In the genomic region with DNA sequence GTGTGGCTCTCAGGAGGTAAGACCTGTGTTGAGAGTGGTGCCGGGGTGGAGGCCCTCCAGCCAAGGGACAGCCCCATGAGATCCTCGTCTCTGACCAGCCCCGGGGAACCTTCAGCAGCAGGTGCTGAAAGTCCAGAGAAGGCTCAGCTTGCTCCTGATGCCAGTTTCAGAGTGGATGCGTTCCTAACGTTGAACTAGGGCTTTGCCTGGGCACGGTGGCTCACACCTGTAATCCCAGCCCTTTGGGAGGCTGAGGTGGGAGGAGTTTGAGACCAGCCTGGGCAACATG, we compare ENCODE assay signal across 20 cellular contexts. TPM values are rescaled to one million over a fixed set of nuclear protein-coding genes. Genes with fewer than 3 reads are reported as not detected.
DNase-seq lines count a peak whose midpoint lies in the region; ATAC-seq and TF ChIP-seq lines count a peak whose summit lies in the region.
"Had no signal": no experiment of that assay in that cellular context is flagged by ENCODE, and none has a peak within 500 bp of the region (broad histone marks: within the 10 kb centered on the region; RNA-seq: fewer than 3 reads in every experiment).

No MANE protein-coding gene starts in this region.

- TF ChIP-seq CTCF in AG04450 (IDR thresholded peaks at IDR 0.05; ENCODE audit: low read depth, low read length), result no peak
- TF ChIP-seq CTCF in RWPE1 (conservative IDR thresholded peaks at IDR 0.05; ENCODE audit: low read depth), result no peak
- no peak for TF ChIP-seq CTCF in esophagus squamous epithelium (IDR thresholded peaks at IDR 0.05)
- no peak for TF ChIP-seq CTCF in osteoblast (IDR thresholded peaks at IDR 0.05; ENCODE audit: extremely low read depth, low read depth, low read length)

- H3K4me1 Mint-ChIP-seq in naive thymus-derived CD4-positive, alpha-beta T cell, result no peaks in the 10 kb centered on the region
- H3K4me1 Mint-ChIP-seq: stimulated activated memory B cell treated with anti-CD40 and anti-IgM and Interleukin-4, amounts not matched to agents 10 μg/mL and 1 μg/mL and 100 μg/mL, for 72 hours had no signal

- H3K4me3 ChIP-seq in AG04450 (ENCODE audit: low read depth, low read length), result no peak overlapping the region
- no peak overlapping the region for H3K4me3 ChIP-seq in esophagus squamous epithelium
- no peak overlapping the region for H3K4me3 ChIP-seq in osteoblast (ENCODE audit: insufficient read depth, low read length)
- H3K4me3 ChIP-seq in naive thymus-derived CD4-positive, alpha-beta T cell (ENCODE audit: low read length), result no peak overlapping the region
- H3K4me3 ChIP-seq: HAP-1, MG63, ovary, tibial artery had no signal

- H3K9me3 Mint-ChIP-seq in naive thymus-derived CD4-positive, alpha-beta T cell, result peaks cover 0 to 4% (median 0%) of the 10 kb centered on the region in 11 donors

- no peaks in the 10 kb centered on the region for H3K27me3 ChIP-seq in AG04450 (ENCODE audit: control insufficient read depth, insufficient read depth, low read length)
- no peaks in the 10 kb centered on the region for H3K27me3 ChIP-seq in esophagus squamous epithelium
- no peaks in the 10 kb centered on the region for H3K27me3 ChIP-seq in osteoblast (ENCODE audit: insufficient read depth, low read length)
- no peaks in the 10 kb centered on the region for H3K27me3 ChIP-seq in naive thymus-derived CD4-positive, alpha-beta T cell (ENCODE audit: control insufficient read depth in 2 of 2, insufficient read depth in 2 of 2, low read length in 2 of 2)
- H3K27me3 ChIP-seq: MG63, ovary, tibial artery had no signal

- no peak overlapping the region for H3K4me2 ChIP-seq in osteoblast (ENCODE audit: insufficient read depth, low read length)

- H2AFZ ChIP-seq in osteoblast (ENCODE audit: low read length), result peak overlapping the region; percentile 67

- no peak overlapping the region for H3K4me3 Mint-ChIP-seq in naive thymus-derived CD4-positive, alpha-beta T cell
- H3K4me3 Mint-ChIP-seq: activated naive CD8-positive, alpha-beta T cell; stimulated activated memory B cell treated with anti-CD40 and anti-IgM and Interleukin-4, amounts not matched to agents 10 μg/mL and 1 μg/mL and 100 μg/mL, for 72 hours had no signal

- H3K4me1 ChIP-seq in esophagus squamous epithelium, result peaks cover 6 to 65% (median 11%) of the 10 kb centered on the region in 3 donors
- H3K4me1 ChIP-seq in osteoblast (ENCODE audit: insufficient read depth, low read length), result peaks cover 45% of the 10 kb centered on the region
- H3K4me1 ChIP-seq in naive thymus-derived CD4-positive, alpha-beta T cell (ENCODE audit: control insufficient read depth in 2 of 2, insufficient read depth in 2 of 2, low read length in 2 of 2), result no peaks in the 10 kb centered on the region
- H3K4me1 ChIP-seq: HAP-1, tibial artery had no signal

- no peak for ATAC-seq in naive thymus-derived CD4-positive, alpha-beta T cell
- ATAC-seq: activated CD4-positive, CD25-positive, alpha-beta regulatory T cell treated with anti-CD3 and anti-CD28 coated beads, Interleukin-2, amount 50 U/mL, for 24 hours; sciatic nerve; stimulated activated memory B cell treated with anti-CD40 and anti-IgM and Interleukin-4, amounts not matched to agents 10 μg/mL and 1 μg/mL and 100 μg/mL, for 72 hours had no signal

- H3K9me3 ChIP-seq in AG04450 (ENCODE audit: control insufficient read depth, insufficient read depth, low read length) (peaks cover 4% of the 10 kb centered on the region; the same call in 1 of the 2 replicates), esophagus squamous epithelium (no peaks in the 10 kb centered on the region), osteoblast (ENCODE audit: low read depth, low read length) (peaks cover 2% of the 10 kb centered on the region)
- H3K9me3 ChIP-seq in naive thymus-derived CD4-positive, alpha-beta T cell (ENCODE audit: control insufficient read depth in 2 of 3, low read length in 3 of 3), result no peaks in the 10 kb centered on the region
- H3K9me3 ChIP-seq: HAP-1, MG63, ovary had no signal

- no peak for TF ChIP-seq POLR2A in esophagus squamous epithelium (IDR thresholded peaks at IDR 0.05)

- intact Hi-C loops in esophagus squamous epithelium (cut with DNase I), result no loop called here
- intact Hi-C loops in naive thymus-derived CD4-positive, alpha-beta T cell (cut with micrococcal nuclease), result no loop called here

- DNase-seq in AG04450 (ENCODE audit: low read depth, low spot score) (no peak), RWPE1 (ENCODE audit: low spot score) (no peak), esophagus squamous epithelium (lab: John Stamatoyannopoulos, UW) (no peak), osteoblast (ENCODE audit: insufficient read length, low spot score, missing footprints) (no peak), SKM-1 (lab: John Stamatoyannopoulos, UW; ENCODE audit: unreplicated experiment) (no peak), ecto neural progenitor cell (ENCODE audit: low spot score) (no peak), AG08396 (ENCODE audit: low spot score) (no peak)
- DNase-seq in naive thymus-derived CD4-positive, alpha-beta T cell, result no peak
- DNase-seq: C1 segment of cervical spinal cord, NCI-H1436 treated with DMSO at 0.1 percent for 48 hours, NCI-H2171, ovary, T-helper 9 cell, tibial artery had no signal

- peaks cover 0 to 8% (median 0%) of the 10 kb centered on the region in 5 donors for H3K36me3 Mint-ChIP-seq in naive thymus-derived CD4-positive, alpha-beta T cell
- H3K36me3 Mint-ChIP-seq: activated naive CD8-positive, alpha-beta T cell; stimulated activated memory B cell treated with anti-CD40 and anti-IgM and Interleukin-4, amounts not matched to agents 10 μg/mL and 1 μg/mL and 100 μg/mL, for 72 hours had no signal

- POLR2A ChIA-PET in AG04450 (lab: Yijun Ruan, JAX), result interaction anchor here (1.2 kb wide), 1 partner anchor 64 kb away, joined by 4 read pairs; no protein-coding TSS in a partner anchor
- POLR2A ChIA-PET in RWPE1 (lab: Yijun Ruan, JAX; ENCODE audit: low non-redundant PET), result no interaction called here
- POLR2A ChIA-PET in naive thymus-derived CD4-positive, alpha-beta T cell (lab: Charles Lee), result no interaction called here

- H3K36me3 ChIP-seq in esophagus squamous epithelium (peaks cover 0 to 10% (median 0%) of the 10 kb centered on the region in 3 donors), osteoblast (ENCODE audit: insufficient read depth, low read length) (no peaks in the 10 kb centered on the region)
- no peaks in the 10 kb centered on the region for H3K36me3 ChIP-seq in naive thymus-derived CD4-positive, alpha-beta T cell (ENCODE audit: control insufficient read depth in 2 of 3, insufficient read depth in 3 of 3, low read length in 3 of 3)
- H3K36me3 ChIP-seq: HAP-1, MG63, ovary, tibial artery had no signal

- no peak overlapping the region for H3K27ac Mint-ChIP-seq in naive thymus-derived CD4-positive, alpha-beta T cell
- H3K27ac Mint-ChIP-seq: activated naive CD8-positive, alpha-beta T cell; stimulated activated memory B cell treated with anti-CD40 and anti-IgM and Interleukin-4, amounts not matched to agents 10 μg/mL and 1 μg/mL and 100 μg/mL, for 72 hours had no signal

- no peaks in the 10 kb centered on the region for H4K20me1 ChIP-seq in osteoblast (ENCODE audit: insufficient read depth, low read length)

- WGBS in esophagus squamous epithelium, 2 donors, result 42 to 60% methylated on average over 1 to 3 of the region's 6 CpGs

- CTCF ChIA-PET in AG04450 (lab: Charles Lee) (no interaction called here), RWPE1 (lab: Yijun Ruan, JAX) (interaction anchor here (0.7 kb wide), 1 partner anchor 512 kb away, joined by 4 read pairs; no protein-coding TSS in a partner anchor)
- CTCF ChIA-PET in naive thymus-derived CD4-positive, alpha-beta T cell (lab: Charles Lee), result no interaction called here

- H3K79me2 ChIP-seq in osteoblast (ENCODE audit: insufficient read depth, low read length), result no peaks in the 10 kb centered on the region

- H3K27me3 Mint-ChIP-seq in naive thymus-derived CD4-positive, alpha-beta T cell, result peaks cover 0 to 3% (median 0%) of the 10 kb centered on the region in 5 donors

- H3K27ac ChIP-seq in AG04450 (ENCODE audit: low read depth, low read length) (peak overlapping the region; percentile 73), RWPE1 (peak overlapping the region; percentile 93), esophagus squamous epithelium (peak overlapping the region; percentile 70 to 87 (median 74)), osteoblast (ENCODE audit: low read depth, low read length) (peak overlapping the region; percentile 90)
- no peak overlapping the region for H3K27ac ChIP-seq in naive thymus-derived CD4-positive, alpha-beta T cell (ENCODE audit: low read depth, low read length)
- H3K27ac ChIP-seq: ovary, tibial artery had no signal

RNA-seq across cellular contexts. Expression of a gene that starts 45.7 kb away (rescaled TPM):
- polyA plus RNA-seq in AG04450 (2011; rRNA removed), result 3.9 and 4.1 TPM in 2 replicates
- polyA minus RNA-seq in AG04450 (2011; rRNA and poly(A)+ RNA removed), result 3.6 and 4.6 TPM in 2 replicates
- 10 to 100 TPM; 16.5 to 29.3 (median 20.5) TPM for total RNA-seq in esophagus squamous epithelium
- total RNA-seq in osteoblast, result 7.7 and 10.5 TPM in 2 replicates
- 1 to 10 TPM in 2 of 5 experiments, under 1 TPM in 3; 0.32 to 2.0 (median 0.56) TPM for total RNA-seq in naive thymus-derived CD4-positive, alpha-beta T cell
- 1 to 10 TPM in 1 of 2 donors, under 1 TPM in 1; 0.39 to 1.0 TPM for polyA plus RNA-seq in naive thymus-derived CD4-positive, alpha-beta T cell
